Comparison of ENCODE assay signal across 33 cellular contexts in the genomic region with DNA sequence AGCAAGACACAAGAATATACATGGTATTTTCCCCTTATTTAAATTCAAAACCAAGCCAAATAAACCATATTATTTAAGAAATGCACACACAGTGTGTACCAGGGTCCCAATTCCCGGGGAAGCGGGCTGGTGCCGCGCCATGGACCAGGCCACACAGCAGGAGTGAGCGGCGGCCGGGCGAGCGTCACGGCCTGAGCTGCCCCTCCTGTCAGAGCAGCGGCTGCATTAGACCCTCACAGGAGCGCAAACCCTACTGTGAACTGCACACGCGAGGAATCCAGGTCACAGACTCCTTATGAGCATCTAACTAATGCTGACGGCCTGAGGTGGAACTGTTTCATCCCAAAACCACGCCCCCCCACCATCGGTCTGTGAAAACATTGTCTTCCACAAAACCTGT.
"Had no signal": no experiment of that assay in that cellular context is flagged by ENCODE, and none has a peak within 500 bp of the region (broad histone marks: within the 10 kb centered on the region; RNA-seq: fewer than 3 reads in every experiment).

No MANE protein-coding gene starts in this region.

- H3K27me3 ChIP-seq: brain microvascular endothelial cell had no signal

- H3K4me3 ChIP-seq: PC-9 had no signal

- ATAC-seq: activated CD8-positive, alpha-beta memory T cell treated with anti-CD3 and anti-CD28 coated beads, Interleukin-2, amount 10 ng/mL, durations not matched to agents 7 days and 5 days; activated T-cell treated with anti-CD3 and anti-CD28 coated beads, Interleukin-2, amount 50 U/mL, for 72 hours; activated T-helper 17 cell treated with anti-CD3 and anti-CD28 coated beads, Interleukin-2, amount 50 U/mL, for 72 hours had no signal

- DNase-seq: activated CD4-positive, alpha-beta memory T cell treated with anti-CD3 and anti-CD28 coated beads, Interleukin-2, amount 10 ng/mL, durations not matched to agents 7 days and 5 days; activated CD4-positive, alpha-beta T cell treated with anti-CD3 and anti-CD28 coated beads for 1 hour; activated CD4-positive, alpha-beta T cell treated with anti-CD3 and anti-CD28 coated beads for 48 hours; activated CD4-positive, CD25-positive, alpha-beta regulatory T cell; activated CD8-positive, alpha-beta memory T cell treated with anti-CD3 and anti-CD28 coated beads for 24 hours; activated CD8-positive, alpha-beta memory T cell treated with anti-CD3 and anti-CD28 coated beads, Interleukin-2, amount 10 ng/mL, durations not matched to agents 7 days and 5 days; activated CD8-positive, alpha-beta memory T cell treated with anti-CD3 and anti-CD28 coated beads, Interleukin-2, amount 50 U/mL, for 48 hours; activated effector memory CD4-positive, alpha-beta T cell treated with anti-CD3 and anti-CD28 coated beads, Interleukin-2, amount 50 U/mL, for 16 hours; activated naive CD4-positive, alpha-beta T cell; activated naive CD4-positive, alpha-beta T cell treated with anti-CD3 and anti-CD28 coated beads, Interleukin-2, amount 50 U/mL, for 16 hours; activated naive CD8-positive, alpha-beta T cell treated with anti-CD3 and anti-CD28 coated beads for 36 hours; activated T-cell treated with anti-CD3 and anti-CD28 coated beads, Interleukin-2, amount 50 U/mL, for 72 hours; amniotic stem cell; aorta; brain microvascular endothelial cell; Karpas-422; KBM-7; NCI-H1105; NCI-H1417 treated with DMSO at 0.1 percent for 48 hours; NCI-H187 treated with DMSO at 0.1 percent for 48 hours; NCI-H2081 treated with DMSO at 0.1 percent for 48 hours; NCI-H226; NCI-H446 treated with DMSO at 0.1 percent for 48 hours; NCI-H524 treated with DMSO at 0.1 percent for 48 hours; NCI-H748 treated with DMSO at 0.1 percent for 48 hours; NK-92 treated with Interleukin-12 subunit alpha and Interleukin-12 subunit beta, amount 100 ng/mL, for 24 hours; PC-9; Right ventricle myocardium superior; T1000; WERI-Rb-1 had no signal

- H3K36me3 ChIP-seq: brain microvascular endothelial cell had no signal

- FAIRE-seq: RCC 7860 had no signal

- H3K27ac ChIP-seq: brain microvascular endothelial cell, PC-9, RWPE1, WERI-Rb-1 had no signal
